Comparison of ENCODE assay signal across 24 cellular contexts in genomic region chr15:35698331-35698730, GRCh38.
DNase-seq lines count a peak whose midpoint lies in the region; ATAC-seq, FAIRE-seq and TF ChIP-seq lines count a peak whose summit lies in the region.
"Had no signal": no experiment of that assay in that cellular context is flagged by ENCODE, and none has a peak within 500 bp of the region (broad histone marks: within the 10 kb centered on the region; RNA-seq: fewer than 3 reads in every experiment).

No MANE protein-coding gene starts in this region.

- TF ChIP-seq CTCF in Caco-2 (IDR thresholded peaks at IDR 0.05; ENCODE audit: insufficient read depth in 1 of 2, low read depth in 1 of 2, low read length in 1 of 2, severe bottlenecking in 1 of 2, unreplicated experiment in 1 of 2): no peak
- no peak for TF ChIP-seq CTCF in PC-3 (conservative IDR thresholded peaks at IDR 0.05; ENCODE audit: low read depth, low read length)
- no peak for TF ChIP-seq CTCF in neural progenitor cell (IDR thresholded peaks at IDR 0.05)
- TF ChIP-seq CTCF in CD14-positive monocyte (IDR thresholded peaks at IDR 0.05): no peak

- no peak overlapping the region for H2AFZ ChIP-seq in PC-3 (ENCODE audit: low read length)
- H2AFZ ChIP-seq in neural progenitor cell (replicated peaks): peak overlapping the region; percentile 64

- H3K4me1 Mint-ChIP-seq in Caco-2 (ENCODE audit: low read depth, unreplicated experiment) (peaks cover 50% of the 10 kb centered on the region), neural progenitor cell (peaks cover 4% of the 10 kb centered on the region), CD14-positive monocyte (no peaks in the 10 kb centered on the region)
- H3K4me1 Mint-ChIP-seq: activated B cell treated with CpG ODN at 0.5 μM for 24 hours; activated CD4-positive, alpha-beta memory T cell treated with anti-CD3 and anti-CD28 coated beads, Interleukin-2, amount 10 ng/mL, durations not matched to agents 7 days and 5 days; CD4-positive, CD25-positive, alpha-beta regulatory T cell; stimulated activated memory B cell treated with anti-CD40 and anti-IgM and Interleukin-4, amounts not matched to agents 10 μg/mL and 1 μg/mL and 100 μg/mL, for 72 hours had no signal

- ATAC-seq in PC-3: no peak
- ATAC-seq: natural killer cell treated with Interleukin-12 subunit alpha and Interleukin-12 subunit beta and Interleukin-15 and Interleukin-18, amount 100 ng/mL, for 72 hours; stimulated activated memory B cell treated with anti-CD40 and anti-IgM and Interleukin-4, amounts not matched to agents 10 μg/mL and 1 μg/mL and 100 μg/mL, for 72 hours had no signal

- H3K27ac Mint-ChIP-seq in Caco-2 (ENCODE audit: unreplicated experiment) (peak overlapping the region; percentile 96), neural progenitor cell (no peak overlapping the region), CD14-positive monocyte (no peak overlapping the region)
- H3K27ac Mint-ChIP-seq: activated B cell treated with CpG ODN at 0.5 μM for 24 hours; activated CD4-positive, alpha-beta memory T cell treated with anti-CD3 and anti-CD28 coated beads, Interleukin-2, amount 10 ng/mL, durations not matched to agents 7 days and 5 days; CD4-positive, CD25-positive, alpha-beta regulatory T cell; natural killer cell treated with Interleukin-12 subunit alpha and Interleukin-12 subunit beta and Interleukin-15 and Interleukin-18, amount 100 ng/mL, for 72 hours; stimulated activated memory B cell treated with anti-CD40 and anti-IgM and Interleukin-4, amounts not matched to agents 10 μg/mL and 1 μg/mL and 100 μg/mL, for 72 hours had no signal

- POLR2A ChIA-PET in Caco-2 (lab: Charles Lee) (no interaction called here), PC-3 (lab: Charles Lee; ENCODE audit: unreplicated experiment) (interaction anchor here (0.6 kb wide), 1 partner anchor 728 kb away, joined by 3 read pairs; no protein-coding TSS in a partner anchor)

- H3K9me2 ChIP-seq in PC-3 (replicated peaks; ENCODE audit: low read length): no peaks in the 10 kb centered on the region

- H3K4me1 ChIP-seq in Caco-2: peaks cover 85% of the 10 kb centered on the region
- H3K4me1 ChIP-seq in PC-3 (ENCODE audit: insufficient read depth, low read length): peaks cover 22% of the 10 kb centered on the region
- peaks cover 18% of the 10 kb centered on the region for H3K4me1 ChIP-seq in endocrine pancreas (ENCODE audit: control insufficient read depth, insufficient read depth, low read length)
- H3K4me1 ChIP-seq in neural progenitor cell: peaks cover 16% of the 10 kb centered on the region
- H3K4me1 ChIP-seq in small intestine (ENCODE audit: control insufficient read depth in 2 of 2, insufficient read depth in 1 of 2, low read depth in 1 of 2, low read length in 1 of 2): peaks cover 5 to 10% of the 10 kb centered on the region in 2 donors
- H3K4me1 ChIP-seq: adrenal gland, suprapubic skin had no signal

- no peak for DNase-seq in Caco-2
- DNase-seq in PC-3: no peak
- DNase-seq in neural progenitor cell (ENCODE audit: low spot score): no peak
- DNase-seq in KBM-7: no peak
- no peak for DNase-seq in NOMO-1 (lab: John Stamatoyannopoulos, UW; ENCODE audit: unreplicated experiment in 2 of 2)
- no peak for DNase-seq in CD14-positive monocyte (ENCODE audit: low spot score)
- no peak for DNase-seq in small intestine
- DNase-seq: activated B cell treated with CpG ODN at 0.5 μM for 24 hours; activated CD4-positive, alpha-beta memory T cell treated with anti-CD3 and anti-CD28 coated beads, Interleukin-2, amount 10 ng/mL, durations not matched to agents 7 days and 5 days; CD4-positive, CD25-positive, alpha-beta regulatory T cell; central memory CD4-positive, alpha-beta T cell; DMS 273 treated with DMSO at 0.1 percent for 48 hours; gastrocnemius medialis; NCI-H2107; NCI-H524 treated with DMSO at 0.1 percent for 48 hours; stimulated activated CD4-positive, alpha-beta T cell treated with anti-CD3 and anti-CD28 coated beads, Interleukin-1b, Interleukin-23, amount 100 ng/mL, for 48 hours; SW 1271 had no signal

- H3K9ac ChIP-seq in PC-3 (ENCODE audit: low read length) (no peak overlapping the region), endocrine pancreas (ENCODE audit: control insufficient read depth, insufficient read depth, low read length) (no peak overlapping the region), neural progenitor cell (no peak overlapping the region)

- CTCF ChIA-PET in Caco-2 (lab: Charles Lee): no interaction called here
- CTCF ChIA-PET in PC-3 (lab: Charles Lee): interaction anchor here (0.6 to 0.7 kb wide), 3 partner anchors 54 to 410 kb away, joined by 3 to 7 read pairs (median 6); no protein-coding TSS in a partner anchor

- H3K9me3 Mint-ChIP-seq in Caco-2 (ENCODE audit: unreplicated experiment): no peaks in the 10 kb centered on the region
- H3K9me3 Mint-ChIP-seq in neural progenitor cell: no peaks in the 10 kb centered on the region
- peaks cover 0 to 6% (median 0%) of the 10 kb centered on the region in 7 donors for H3K9me3 Mint-ChIP-seq in CD14-positive monocyte
- H3K9me3 Mint-ChIP-seq: activated B cell treated with CpG ODN at 0.5 μM for 24 hours; activated CD4-positive, alpha-beta memory T cell treated with anti-CD3 and anti-CD28 coated beads, Interleukin-2, amount 10 ng/mL, durations not matched to agents 7 days and 5 days; stimulated activated memory B cell treated with anti-CD40 and anti-IgM and Interleukin-4, amounts not matched to agents 10 μg/mL and 1 μg/mL and 100 μg/mL, for 72 hours had no signal

- no peak overlapping the region for H3K4me3 ChIP-seq in Caco-2 (ENCODE audit: low read depth, low read length)
- H3K4me3 ChIP-seq in PC-3 (ENCODE audit: low read length): no peak overlapping the region
- peak overlapping the region; percentile 64 for H3K4me3 ChIP-seq in endocrine pancreas (ENCODE audit: control insufficient read depth, insufficient read depth, low read length)
- no peak overlapping the region for H3K4me3 ChIP-seq in neural progenitor cell
- H3K4me3 ChIP-seq in small intestine (ENCODE audit: low read depth in 1 of 2, low read length in 2 of 2): no peak overlapping the region
- H3K4me3 ChIP-seq: adrenal gland, gastrocnemius medialis, suprapubic skin had no signal

- H3K27ac ChIP-seq in PC-3 (ENCODE audit: low read length) (no peak overlapping the region), neural progenitor cell (no peak overlapping the region), small intestine (ENCODE audit: low read depth in 1 of 2, low read length in 1 of 2) (no peak overlapping the region)
- H3K27ac ChIP-seq: gastrocnemius medialis, HL-60, suprapubic skin had no signal

- no peaks in the 10 kb centered on the region for H3K79me2 ChIP-seq in PC-3 (ENCODE audit: low read length)
- H3K79me2 ChIP-seq in neural progenitor cell (ENCODE audit: low read depth): no peaks in the 10 kb centered on the region

- H3K36me3 ChIP-seq in Caco-2 (ENCODE audit: control insufficient read depth, insufficient read depth, low read length): no peaks in the 10 kb centered on the region
- no peaks in the 10 kb centered on the region for H3K36me3 ChIP-seq in PC-3 (ENCODE audit: low read depth, low read length)
- H3K36me3 ChIP-seq in endocrine pancreas (ENCODE audit: control insufficient read depth, insufficient read depth, low read length): no peaks in the 10 kb centered on the region
- H3K36me3 ChIP-seq in neural progenitor cell: no peaks in the 10 kb centered on the region
- H3K36me3 ChIP-seq in small intestine (ENCODE audit: control insufficient read depth in 2 of 2, insufficient read depth in 2 of 2, low read length in 2 of 2): no peaks in the 10 kb centered on the region
- H3K36me3 ChIP-seq: adrenal gland, gastrocnemius medialis, suprapubic skin had no signal

- no peaks in the 10 kb centered on the region for H4K20me1 ChIP-seq in PC-3 (ENCODE audit: low read length)
- no peaks in the 10 kb centered on the region for H4K20me1 ChIP-seq in neural progenitor cell (ENCODE audit: low read depth)

- H3K4me2 ChIP-seq in PC-3 (ENCODE audit: low read length) (0 out of 2 replicates have a peak overlapping the region, but pooled peaks have one; percentile 35), neural progenitor cell (no peak overlapping the region)

- WGBS in small intestine, 3 donors: 63 to 72% (median 65%) methylated on average over 4 of the region's 4 CpGs

- BruUV-seq in Caco-2 (replicated peaks; lab: Mats Ljungman, UMichigan): TSS peak; percentile 65
- no TSS peak for BruUV-seq in PC-3 (replicated peaks; lab: Mats Ljungman, UMichigan)

- H3K36me3 Mint-ChIP-seq in Caco-2 (ENCODE audit: insufficient read depth, unreplicated experiment): peaks cover 6% of the 10 kb centered on the region
- no peaks in the 10 kb centered on the region for H3K36me3 Mint-ChIP-seq in neural progenitor cell
- H3K36me3 Mint-ChIP-seq in CD14-positive monocyte: no peaks in the 10 kb centered on the region
- H3K36me3 Mint-ChIP-seq: CD4-positive, CD25-positive, alpha-beta regulatory T cell; natural killer cell treated with Interleukin-12 subunit alpha and Interleukin-12 subunit beta and Interleukin-15 and Interleukin-18, amount 100 ng/mL, for 72 hours; stimulated activated memory B cell treated with anti-CD40 and anti-IgM and Interleukin-4, amounts not matched to agents 10 μg/mL and 1 μg/mL and 100 μg/mL, for 72 hours had no signal

- no peak for FAIRE-seq in small intestine (lab: Jason Lieb, UNC)
- FAIRE-seq: G401.6 had no signal

- intact Hi-C loops in Caco-2 (cut with micrococcal nuclease; ENCODE audit: unreplicated experiment): loop anchor here (1.0 to 10.0 kb wide), 5 partner anchors 30 to 411 kb away; partner anchors contain the start of gene DPH6
- intact Hi-C loops in PC-3 (cut with micrococcal nuclease): loop anchor here (5.0 kb wide), 1 partner anchor 176 kb away; no protein-coding TSS in a partner anchor
- intact Hi-C loops in CD14-positive monocyte (cut with micrococcal nuclease): no loop called here

- H3K27me3 Mint-ChIP-seq in Caco-2 (ENCODE audit: insufficient read depth, unreplicated experiment): no peaks in the 10 kb centered on the region
- H3K27me3 Mint-ChIP-seq in neural progenitor cell (ENCODE audit: insufficient read depth, low read depth): no peaks in the 10 kb centered on the region
- no peaks in the 10 kb centered on the region for H3K27me3 Mint-ChIP-seq in CD14-positive monocyte (ENCODE audit: low read depth in 3 of 3)
- H3K27me3 Mint-ChIP-seq: activated B cell treated with CpG ODN at 0.5 μM for 24 hours; activated CD4-positive, alpha-beta memory T cell treated with anti-CD3 and anti-CD28 coated beads, Interleukin-2, amount 10 ng/mL, durations not matched to agents 7 days and 5 days; stimulated activated memory B cell treated with anti-CD40 and anti-IgM and Interleukin-4, amounts not matched to agents 10 μg/mL and 1 μg/mL and 100 μg/mL, for 72 hours had no signal

- H3F3A ChIP-seq in PC-3 (ENCODE audit: low read length, unreplicated experiment) (no peaks in the 10 kb centered on the region), neural progenitor cell (ENCODE audit: low read depth) (no peaks in the 10 kb centered on the region)

- H3K27me3 ChIP-seq in Caco-2 (replicated peaks; ENCODE audit: control insufficient read depth, insufficient read depth, low read length) (no peaks in the 10 kb centered on the region), PC-3 (ENCODE audit: low read length) (no peaks in the 10 kb centered on the region), endocrine pancreas (ENCODE audit: control insufficient read depth, insufficient read depth, low read length) (no peaks in the 10 kb centered on the region), neural progenitor cell (no peaks in the 10 kb centered on the region), small intestine (ENCODE audit: control insufficient read depth in 2 of 2, insufficient read depth in 2 of 2, low read length in 2 of 2) (no peaks in the 10 kb centered on the region)
- H3K27me3 ChIP-seq: adrenal gland, gastrocnemius medialis, suprapubic skin had no signal

- H3K4me3 Mint-ChIP-seq in Caco-2 (ENCODE audit: unreplicated experiment): peak overlapping the region; percentile 61
- H3K4me3 Mint-ChIP-seq in neural progenitor cell: no peak overlapping the region
- no peak overlapping the region for H3K4me3 Mint-ChIP-seq in CD14-positive monocyte
- H3K4me3 Mint-ChIP-seq: activated B cell treated with CpG ODN at 0.5 μM for 24 hours; activated CD4-positive, alpha-beta memory T cell treated with anti-CD3 and anti-CD28 coated beads, Interleukin-2, amount 10 ng/mL, durations not matched to agents 7 days and 5 days; CD4-positive, CD25-positive, alpha-beta regulatory T cell; natural killer cell treated with Interleukin-12 subunit alpha and Interleukin-12 subunit beta and Interleukin-15 and Interleukin-18, amount 100 ng/mL, for 72 hours; stimulated activated memory B cell treated with anti-CD40 and anti-IgM and Interleukin-4, amounts not matched to agents 10 μg/mL and 1 μg/mL and 100 μg/mL, for 72 hours had no signal

- in situ Hi-C loops in KBM-7 (cut with MboI; ENCODE audit: low pct_unique_long_range_greater_than_20kb, low sequenced_read_pairs): no loop called here

- H3K9me3 ChIP-seq in Caco-2 (no peaks in the 10 kb centered on the region), PC-3 (ENCODE audit: low read length) (no peaks in the 10 kb centered on the region), endocrine pancreas (ENCODE audit: control insufficient read depth, low read length) (no peaks in the 10 kb centered on the region), neural progenitor cell (ENCODE audit: low read depth) (no peaks in the 10 kb centered on the region), small intestine (ENCODE audit: control insufficient read depth, low read depth) (no peaks in the 10 kb centered on the region)
- H3K9me3 ChIP-seq: adrenal gland, gastrocnemius medialis, suprapubic skin had no signal

Comparison
In these comparisons a context has a peak if more than half of its experiments do, and no peak if none do; other contexts are left out.
1. intact Hi-C loops: an anchor here in Caco-2 (1.0 to 10.0 kb wide) and PC-3 (5.0 kb wide); none called in CD14-positive monocyte.